17 cellular contexts compared by ENCODE assay signal in genomic region chr20:54573838-54574237, GRCh38.
DNase-seq lines count a peak whose midpoint lies in the region; ATAC-seq, FAIRE-seq and TF ChIP-seq lines count a peak whose summit lies in the region.
"Had no signal": no experiment of that assay in that cellular context is flagged by ENCODE, and none has a peak within 500 bp of the region (broad histone marks: within the 10 kb centered on the region; RNA-seq: fewer than 3 reads in every experiment).

No MANE protein-coding gene starts in this region.

- H2AK5ac ChIP-seq in neuronal stem cell (ENCODE audit: low read depth, low read length): no peak overlapping the region

- H4K8ac ChIP-seq in neuronal stem cell (ENCODE audit: low read depth, low read length): no peak overlapping the region

- H3K27ac ChIP-seq in neuronal stem cell (replicated peaks; ENCODE audit: low read length): no peak overlapping the region

- H3K27me3 Mint-ChIP-seq in brain (no peaks in the 10 kb centered on the region), glutamatergic neuron (ENCODE audit: unreplicated experiment) (no peaks in the 10 kb centered on the region)

- H3K27ac Mint-ChIP-seq in brain (peak overlapping the region in 3 of 5 experiments; percentile 5 to 66 (median 40)), glutamatergic neuron (ENCODE audit: unreplicated experiment) (no peak overlapping the region)
- H3K27ac Mint-ChIP-seq: CD8-positive, alpha-beta T cell had no signal

- H3K27me3 ChIP-seq in neuronal stem cell (ENCODE audit: control insufficient read depth in 3 of 3, insufficient read depth in 3 of 3, low read depth in 1 of 3, low read length in 3 of 3): no peaks in the 10 kb centered on the region

- ATAC-seq in omental fat pad (ENCODE audit: low FRiP score): no peak
- ATAC-seq: CD8-positive, alpha-beta T cell; PC-3 had no signal

- no peak overlapping the region for H3K18ac ChIP-seq in neuronal stem cell (ENCODE audit: low read length)

- peaks cover 2% of the 10 kb centered on the region for H3K79me1 ChIP-seq in neuronal stem cell (ENCODE audit: low read depth, low read length)

- H3K36me3 ChIP-seq in neuronal stem cell (replicated peaks in 1 of 2; ENCODE audit: control insufficient read depth in 2 of 2, insufficient read depth in 2 of 2, low read length in 2 of 2): no peaks in the 10 kb centered on the region
- H3K36me3 ChIP-seq: BE2C had no signal

- H3K4me3 Mint-ChIP-seq in brain (no peak overlapping the region), glutamatergic neuron (ENCODE audit: unreplicated experiment) (no peak overlapping the region)
- H3K4me3 Mint-ChIP-seq: CD8-positive, alpha-beta T cell had no signal

- H2BK12ac ChIP-seq in neuronal stem cell (ENCODE audit: low read length): no peak overlapping the region

- WGBS in neuronal stem cell (ENCODE audit: extremely low coverage in 2 of 2, insufficient read length in 2 of 2, insufficient replicate concordance in 1 of 2), 2 donors: no CpG with 5 or more reads among the region's 6 CpGs

- no peak overlapping the region for H3K4ac ChIP-seq in neuronal stem cell (ENCODE audit: low read length)

- H3K36me3 Mint-ChIP-seq in brain: no peaks in the 10 kb centered on the region
- H3K36me3 Mint-ChIP-seq in glutamatergic neuron (ENCODE audit: unreplicated experiment): no peaks in the 10 kb centered on the region
- H3K36me3 Mint-ChIP-seq: CD8-positive, alpha-beta T cell had no signal

- intact Hi-C loops in posterior cingulate gyrus (cut with DNase I): no loop called here

- H3K9me3 Mint-ChIP-seq in brain: no peaks in the 10 kb centered on the region
- H3K9me3 Mint-ChIP-seq in glutamatergic neuron (ENCODE audit: unreplicated experiment): no peaks in the 10 kb centered on the region
- H3K9me3 Mint-ChIP-seq: CD8-positive, alpha-beta T cell had no signal

- no peak overlapping the region for H2BK15ac ChIP-seq in neuronal stem cell (ENCODE audit: low read length)

- H3K4me1 ChIP-seq in neuronal stem cell (ENCODE audit: control insufficient read depth in 2 of 2, insufficient read depth in 1 of 2, low read depth in 1 of 2, low read length in 2 of 2): no peaks in the 10 kb centered on the region
- H3K4me1 ChIP-seq: BE2C had no signal

- H3K9me3 ChIP-seq in neuronal stem cell (replicated peaks in 1 of 2; ENCODE audit: control insufficient read depth in 2 of 2, insufficient read depth in 1 of 2, low read depth in 1 of 2, low read length in 2 of 2): no peaks in the 10 kb centered on the region
- H3K9me3 ChIP-seq: BE2C had no signal

- no peak overlapping the region for H3K23ac ChIP-seq in neuronal stem cell (ENCODE audit: low read depth, low read length, poor library complexity)

- H3K4me3 ChIP-seq in neuronal stem cell (ENCODE audit: low read length in 2 of 2): no peak overlapping the region

- H3K4me2 ChIP-seq in neuronal stem cell (ENCODE audit: insufficient read depth, low read length, poor library complexity, severe bottlenecking): no peak overlapping the region

- no peak overlapping the region for H2AFZ ChIP-seq in neuronal stem cell (ENCODE audit: low read length)

- H3K9ac ChIP-seq in neuronal stem cell (ENCODE audit: low read depth, low read length, poor library complexity): no peak overlapping the region

- H3K4me1 Mint-ChIP-seq in brain (peaks cover 41% of the 10 kb centered on the region), glutamatergic neuron (ENCODE audit: low read depth, unreplicated experiment) (peaks cover 10% of the 10 kb centered on the region)

- H3K14ac ChIP-seq in neuronal stem cell (ENCODE audit: low read length): no peak overlapping the region

- H2BK5ac ChIP-seq in neuronal stem cell (ENCODE audit: low read length): no peak overlapping the region

- DNase-seq in NCI-H1694 (lab: John Stamatoyannopoulos, UW) (peak; percentile 49), glutamatergic neuron (peak; percentile 30), posterior cingulate gyrus (peak in 8 of 10 donors; percentile 11 to 90 (median 37)), omental fat pad (ENCODE audit: low spot score) (no peak), neuronal stem cell (ENCODE audit: low spot score) (no peak), HTR-8/SVneo (ENCODE audit: insufficient read length, low spot score) (no peak)
- DNase-seq: BE2C; CD8-positive, alpha-beta T cell; IMR-90; Kasumi-1; NCI-H2029 treated with DMSO at 0.1 percent for 48 hours; NCI-H2227 treated with DMSO at 0.1 percent for 48 hours; NCI-H69; NK-92 treated with Interleukin-12 subunit alpha and Interleukin-12 subunit beta, amount 100 ng/mL, for 24 hours; PC-3 had no signal

- no peak for TF ChIP-seq CTCF in brain (conservative IDR thresholded peaks at IDR 0.05)
- no peak for TF ChIP-seq CTCF in glutamatergic neuron (IDR thresholded peaks at IDR 0.05; ENCODE audit: partially characterized antibody, unreplicated experiment)
- TF ChIP-seq CTCF in omental fat pad (IDR thresholded peaks at IDR 0.05): no peak

- no peak for FAIRE-seq in HTR-8/SVneo (lab: Jason Lieb, UNC)
- FAIRE-seq: H54 had no signal

- H2BK120ac ChIP-seq in neuronal stem cell (ENCODE audit: low read depth, low read length): no peak overlapping the region

- no peak overlapping the region for H4K91ac ChIP-seq in neuronal stem cell (ENCODE audit: low read depth, low read length, poor library complexity)

Comparison
In these comparisons a context has a peak if more than half of its experiments do, and no peak if none do; other contexts are left out.
1. DNase-seq: peak in NCI-H1694 (single experiment), glutamatergic neuron (single experiment) and posterior cingulate gyrus (8 of 10); none in omental fat pad (single experiment), neuronal stem cell (single experiment) and HTR-8/SVneo (single experiment).